In genomic region chr15:23629234-23629805, GRCh38 we compare ENCODE assay signal across 9 cellular contexts. TPM values are rescaled to one million over a fixed set of nuclear protein-coding genes. Genes with fewer than 3 reads are reported as not detected.
DNase-seq lines count a peak whose midpoint lies in the region; ATAC-seq, FAIRE-seq and TF ChIP-seq lines count a peak whose summit lies in the region.
"Had no signal": no experiment of that assay in that cellular context is flagged by ENCODE, and none has a peak within 500 bp of the region (broad histone marks: within the 10 kb centered on the region; RNA-seq: fewer than 3 reads in every experiment).

No MANE protein-coding gene starts in this region.

- no peak overlapping the region for H2BK20ac ChIP-seq in H9 (ENCODE audit: low read depth, low read length, poor library complexity, severe bottlenecking)

- H3K27me3 ChIP-seq in H9 (ENCODE audit: insufficient read depth, low read length) (peaks cover 5% of the 10 kb centered on the region; the same call in 1 of the 2 replicates), PC-9 (ENCODE audit: insufficient read depth, low read depth) (peaks cover 11% of the 10 kb centered on the region; the same call in 1 of the 2 replicates), breast epithelium (peaks cover 0 to 15% of the 10 kb centered on the region in 2 donors), sigmoid colon (peaks cover 0 to 19% (median 0%) of the 10 kb centered on the region in 3 donors)

- H3K4me1 Mint-ChIP-seq in H9: peaks cover 9 to 10% of the 10 kb centered on the region in 2 experiments
- peaks cover 6% of the 10 kb centered on the region for H3K4me1 Mint-ChIP-seq in glutamatergic neuron (ENCODE audit: low read depth, unreplicated experiment)

- no peak overlapping the region for H2AK5ac ChIP-seq in H9 (ENCODE audit: insufficient read length, low read length)

- no peaks in the 10 kb centered on the region for H3K79me2 ChIP-seq in H9 (ENCODE audit: insufficient read depth, low read length)
- no peaks in the 10 kb centered on the region for H3K79me2 ChIP-seq in PC-9 (ENCODE audit: low read depth)

- H3K4me3 ChIP-seq in PC-9 (no peak overlapping the region), breast epithelium (no peak overlapping the region), sigmoid colon (no peak overlapping the region)
- H3K4me3 ChIP-seq: GM12878 had no signal

- CTCF ChIA-PET in PC-9 (lab: Charles Lee): interaction anchor here (0.6 kb wide), 1 partner anchor 9 kb away, joined by 5 read pairs; no protein-coding TSS in a partner anchor

- no TSS peak for BruUV-seq in PC-9 (replicated peaks; lab: Mats Ljungman, UMichigan)

- no peak overlapping the region for H4K8ac ChIP-seq in H9 (replicated peaks; ENCODE audit: insufficient read length, low read depth, low read length)

- H3K18ac ChIP-seq in H9 (ENCODE audit: insufficient read length, low read depth, low read length): no peak overlapping the region

- no peak for TF ChIP-seq EP300 in sigmoid colon (IDR thresholded peaks at IDR 0.05)

- FAIRE-seq in A204.1 (lab: Jason Lieb, UNC): peak; percentile 91
- FAIRE-seq: GM12878 had no signal

- POLR2A ChIA-PET in PC-9 (lab: Charles Lee; ENCODE audit: unreplicated experiment): no interaction called here

- H3K4me1 ChIP-seq in H9 (ENCODE audit: insufficient read depth, low read length) (no peaks in the 10 kb centered on the region), PC-9 (replicated peaks; ENCODE audit: insufficient read depth) (no peaks in the 10 kb centered on the region), breast epithelium (no peaks in the 10 kb centered on the region), sigmoid colon (no peaks in the 10 kb centered on the region)

- no peak overlapping the region for H3K9ac ChIP-seq in H9 (ENCODE audit: extremely low read depth, insufficient read length, low read length)

- no peaks in the 10 kb centered on the region for H3K36me3 ChIP-seq in PC-9 (ENCODE audit: low read depth)
- no peaks in the 10 kb centered on the region for H3K36me3 ChIP-seq in breast epithelium
- no peaks in the 10 kb centered on the region for H3K36me3 ChIP-seq in sigmoid colon

- H3K9me3 Mint-ChIP-seq in H9: peaks cover 67 to 79% of the 10 kb centered on the region in 2 experiments
- peaks cover 2% of the 10 kb centered on the region for H3K9me3 Mint-ChIP-seq in glutamatergic neuron (ENCODE audit: unreplicated experiment)

- peaks cover 22% of the 10 kb centered on the region for H3K9me3 ChIP-seq in H9 (ENCODE audit: control insufficient read depth, low read depth, low read length)
- no peaks in the 10 kb centered on the region for H3K9me3 ChIP-seq in PC-9 (ENCODE audit: insufficient read depth, low read depth)
- H3K9me3 ChIP-seq in breast epithelium: no peaks in the 10 kb centered on the region
- H3K9me3 ChIP-seq in sigmoid colon: no peaks in the 10 kb centered on the region

- no peak overlapping the region for H2BK5ac ChIP-seq in H9 (ENCODE audit: insufficient read length, low read length)

- no peak for ATAC-seq in GM18873 (IDR thresholded peaks at IDR 0.05; ENCODE audit: low FRiP score, unreplicated experiment)
- ATAC-seq: GM12878 had no signal

- H3K27me3 Mint-ChIP-seq in H9 (ENCODE audit: low read depth) (peaks cover 80% of the 10 kb centered on the region), glutamatergic neuron (ENCODE audit: unreplicated experiment) (peaks cover 6% of the 10 kb centered on the region)

- H4K91ac ChIP-seq in H9 (ENCODE audit: insufficient read length, low read depth, low read length): no peak overlapping the region

- H2BK120ac ChIP-seq in H9 (ENCODE audit: low read depth, low read length, poor library complexity, severe bottlenecking): no peak overlapping the region

- no CpG with 5 or more reads among the region's 4 CpGs for WGBS in H9 (ENCODE audit: extremely low coverage, insufficient read length, low lambda C conversion rate)
- 14 to 26% methylated on average over 4 of the region's 4 CpGs for WGBS in sigmoid colon, 2 donors

- peak; percentile 68 for TF ChIP-seq CTCF in H9 (conservative IDR thresholded peaks at IDR 0.05)
- peak; percentile 60; the same call in 1 of the 2 replicates for TF ChIP-seq CTCF in PC-9 (conservative IDR thresholded peaks at IDR 0.05)
- peak; percentile 79 for TF ChIP-seq CTCF in glutamatergic neuron (IDR thresholded peaks at IDR 0.05; ENCODE audit: partially characterized antibody, unreplicated experiment)
- peak in 1 of 3 donors; percentile 13 for TF ChIP-seq CTCF in breast epithelium (IDR thresholded peaks at IDR 0.05)
- peak in 1 of 4 experiments; percentile 18 for TF ChIP-seq CTCF in sigmoid colon (IDR thresholded peaks at IDR 0.05)

- no peaks in the 10 kb centered on the region for H3K23me2 ChIP-seq in H9 (ENCODE audit: insufficient read length, low read depth, low read length, poor library complexity, severe bottlenecking)

- H3K27ac ChIP-seq in H9 (ENCODE audit: insufficient read length, low read depth, low read length) (no peak overlapping the region), PC-9 (no peak overlapping the region), breast epithelium (no peak overlapping the region), sigmoid colon (no peak overlapping the region)

- intact Hi-C loops in PC-9 (cut with micrococcal nuclease; ENCODE audit: unreplicated experiment): no loop called here
- intact Hi-C loops in breast epithelium (cut with DNase I; ENCODE audit: low total_unique reads): no loop called here
- intact Hi-C loops in sigmoid colon (cut with DNase I): no loop called here

- H3K4ac ChIP-seq in H9 (ENCODE audit: low read depth, low read length): no peak overlapping the region

- H3K14ac ChIP-seq in H9 (ENCODE audit: insufficient read depth, low read length): no peak overlapping the region

- H3K56ac ChIP-seq in H9 (ENCODE audit: insufficient read length, low read depth, low read length): no peak overlapping the region

- no peaks in the 10 kb centered on the region for H3K79me1 ChIP-seq in H9 (ENCODE audit: insufficient read depth, low read depth, low read length, poor library complexity, severe bottlenecking)

- no peak for DNase-seq in H9
- no peak for DNase-seq in PC-9
- DNase-seq in glutamatergic neuron: no peak
- no peak for DNase-seq in stimulated activated CD4-positive, alpha-beta T cell treated with anti-CD3 and anti-CD28 coated beads, Interleukin-1b, Interleukin-23, amount 100 ng/mL, for 48 hours
- no peak for DNase-seq in breast epithelium (ENCODE audit: low spot score in 2 of 2)
- no peak for DNase-seq in sigmoid colon

- H3K9me2 ChIP-seq in PC-9 (ENCODE audit: insufficient read depth): no peaks in the 10 kb centered on the region

- TF ChIP-seq POLR2A in breast epithelium (IDR thresholded peaks at IDR 0.05): no peak
- TF ChIP-seq POLR2A in sigmoid colon (IDR thresholded peaks at IDR 0.05): no peak

- H2BK12ac ChIP-seq in H9 (ENCODE audit: insufficient read length, low read depth, low read length): no peak overlapping the region

- H3K23ac ChIP-seq in H9 (ENCODE audit: insufficient read length, low read depth, low read length): no peak overlapping the region

- H3K4me2 ChIP-seq in H9 (ENCODE audit: insufficient read depth, insufficient read length, low read length) (peak overlapping the region; percentile 10), PC-9 (no peak overlapping the region)

- H4K5ac ChIP-seq in H9 (ENCODE audit: insufficient read length, low read depth, low read length): no peak overlapping the region

- H2AFZ ChIP-seq in H9 (ENCODE audit: low read length) (no peak overlapping the region), PC-9 (no peak overlapping the region)

- H4K20me1 ChIP-seq in H9 (ENCODE audit: control insufficient read depth, insufficient read depth, insufficient read length): no peaks in the 10 kb centered on the region
- H4K20me1 ChIP-seq in PC-9 (ENCODE audit: insufficient read depth): no peaks in the 10 kb centered on the region

- H3K36me3 Mint-ChIP-seq in H9 (ENCODE audit: insufficient read depth in 1 of 3, low read depth in 3 of 3): no peaks in the 10 kb centered on the region; a peak in 3 of 7 replicates
- H3K36me3 Mint-ChIP-seq in glutamatergic neuron (ENCODE audit: unreplicated experiment): no peaks in the 10 kb centered on the region

- H2BK15ac ChIP-seq in H9 (ENCODE audit: low read depth, low read length): no peak overlapping the region

- no peaks in the 10 kb centered on the region for H3F3A ChIP-seq in PC-9 (ENCODE audit: insufficient read depth, low read depth)

- no peak overlapping the region for H3T11ph ChIP-seq in H9 (ENCODE audit: low read length)

- H3K27ac Mint-ChIP-seq in H9: no peak overlapping the region
- no peak overlapping the region for H3K27ac Mint-ChIP-seq in glutamatergic neuron (ENCODE audit: unreplicated experiment)

- H3K4me3 Mint-ChIP-seq in H9 (peak overlapping the region in 1 of 2 experiments; percentile 6; a peak in 2 of 5 replicates), glutamatergic neuron (ENCODE audit: unreplicated experiment) (peak overlapping the region; percentile 4)

RNA-seq across cellular contexts. Expression of gene MAGEL2, which starts 18.3 kb away (rescaled TPM):
- total RNA-seq in H9 (2021) (9.2 and 9.7 TPM in 2 replicates), PC-9 (2021) (not detected in 2 replicates), glutamatergic neuron (ENCODE audit: unreplicated experiment) (27.1 TPM), breast epithelium (under 1 TPM; 0.15 to 0.33 (median 0.16) TPM), sigmoid colon (under 1 TPM; under 0.01 to 0.83 (median 0.44) TPM)
- under 1 TPM in 1 of 3 donors, not detected in 2; 0.17 TPM for polyA plus RNA-seq in sigmoid colon
- total RNA-seq: GM12878 had no signal
- polyA plus RNA-seq: GM12878 had no signal

RNA-seq across cellular contexts. Expression of gene NDN, which starts 57.8 kb away (rescaled TPM):
- total RNA-seq in H9 (2021) (34.8 and 38.0 TPM in 2 replicates), PC-9 (2021) (not detected in 2 replicates), glutamatergic neuron (ENCODE audit: unreplicated experiment) (115 TPM), breast epithelium (100 to 1,000 TPM in 1 of 3 donors, 10 to 100 TPM in 2; 39.2 to 105 (median 41.6) TPM), sigmoid colon (10 to 100 TPM; 56.7 to 96.2 (median 74.3) TPM)
- polyA plus RNA-seq in sigmoid colon: 10 to 100 TPM in 2 of 3 donors, 1 to 10 TPM in 1; 5.5 to 21.9 (median 16.8) TPM

Comparison
In these comparisons a context has a peak if more than half of its experiments do, and no peak if none do; other contexts are left out.
1. RNA of gene NDN, which starts 57.8 kb away (total RNA-seq): 115 TPM in glutamatergic neuron (single experiment), 56.7 to 96.2 TPM in sigmoid colon, 39.2 to 105 TPM in breast epithelium and 34.8 to 38.0 TPM in H9; not detected in PC-9; every median in the first group is over 10 times any median in the second.